8 cellular contexts compared by ENCODE assay signal in genomic region chr2:240983361-240983995, GRCh38. TPM values are rescaled to one million over a fixed set of nuclear protein-coding genes. Genes with fewer than 3 reads are reported as not detected.
DNase-seq lines count a peak whose midpoint lies in the region; ATAC-seq and TF ChIP-seq lines count a peak whose summit lies in the region.

No MANE protein-coding gene starts in this region.

- no peak overlapping the region for H3K4me3 ChIP-seq in adrenal gland

- intact Hi-C loops in adrenal gland (cut with DNase I) = loop anchor here in 1 of 2 donors (10.0 kb wide), 1 partner anchor 129 kb away; no protein-coding TSS in a partner anchor

- TF ChIP-seq POLR2A in adrenal gland (IDR thresholded peaks at IDR 0.05) = no peak

- H3K9me3 ChIP-seq in adrenal gland (replicated peaks in 1 of 3) = peaks cover 0 to 4% (median 0%) of the 10 kb centered on the region in 3 donors

- no peaks in the 10 kb centered on the region for H3K27me3 ChIP-seq in adrenal gland

- H3K36me3 ChIP-seq in adrenal gland (replicated peaks in 1 of 2) = no peaks in the 10 kb centered on the region

- peaks cover 0 to 11% of the 10 kb centered on the region in 2 donors for H3K4me1 ChIP-seq in adrenal gland (replicated peaks in 1 of 2)

- ATAC-seq in stimulated activated naive CD8-positive, alpha-beta T cell treated with anti-CD3 and anti-CD28 coated beads, Interleukin-15, Interleukin-2, amounts not matched to agents 100 U/mL and 50 U/mL, for 24 hours = peak; percentile 79

- peak in 5 of 6 experiments; percentile 26 to 57 (median 39) for TF ChIP-seq CTCF in adrenal gland (IDR thresholded peaks at IDR 0.05)

- no peak overlapping the region for H3K27ac ChIP-seq in adrenal gland

- DNase-seq in NCI-H1417 (lab: John Stamatoyannopoulos, UW) (peak; percentile 44 to 73 (median 60)), NCI-H1417 treated with DMSO at 0.1 percent for 48 hours (lab: John Stamatoyannopoulos, UW) (no peak), NCI-H510A treated with DMSO at 0.1 percent for 48 hours (lab: John Stamatoyannopoulos, UW) (peak; percentile 61), adrenal gland (peak in 5 of 7 donors; percentile 20 to 46 (median 29)), iPS-NIHi7 (ENCODE audit: extremely low spot score) (peak; percentile 92), NCI-H128 (lab: John Stamatoyannopoulos, UW; ENCODE audit: unreplicated experiment) (no peak), EL (no peak)
- DNase-seq in stimulated activated naive CD8-positive, alpha-beta T cell treated with anti-CD3 and anti-CD28 coated beads, Interleukin-15, Interleukin-2, amounts not matched to agents 100 U/mL and 50 U/mL, for 24 hours = peak; percentile 52

- 8 to 20% (median 9%) methylated on average over 12 to 45 of the region's 45 CpGs for WGBS in adrenal gland, 4 donors

RNA-seq across cellular contexts. Expression of gene SNED1, which starts 14.9 kb away (rescaled TPM):
- 10 to 100 TPM; 12.5 to 59.5 (median 31.2) TPM for total RNA-seq in adrenal gland
- 10 to 100 TPM in 2 of 3 donors, 1 to 10 TPM in 1; 3.1 to 27.5 (median 17.7) TPM for polyA plus RNA-seq in adrenal gland

Comparison
In these comparisons a context has a peak if more than half of its experiments do, and no peak if none do; other contexts are left out.
1. DNase-seq: peak in NCI-H1417 (3 of 3), NCI-H510A treated with DMSO at 0.1 percent for 48 hours (single experiment), adrenal gland (5 of 7), iPS-NIHi7 (single experiment) and stimulated activated naive CD8-positive, alpha-beta T cell treated with anti-CD3 and anti-CD28 coated beads, Interleukin-15, Interleukin-2, amounts not matched to agents 100 U/mL and 50 U/mL, for 24 hours (single experiment); none in NCI-H1417 treated with DMSO at 0.1 percent for 48 hours (single experiment), NCI-H128 (single experiment) and EL (single experiment).